Comparison of ENCODE assay signal across 8 cellular contexts in the genomic region with DNA sequence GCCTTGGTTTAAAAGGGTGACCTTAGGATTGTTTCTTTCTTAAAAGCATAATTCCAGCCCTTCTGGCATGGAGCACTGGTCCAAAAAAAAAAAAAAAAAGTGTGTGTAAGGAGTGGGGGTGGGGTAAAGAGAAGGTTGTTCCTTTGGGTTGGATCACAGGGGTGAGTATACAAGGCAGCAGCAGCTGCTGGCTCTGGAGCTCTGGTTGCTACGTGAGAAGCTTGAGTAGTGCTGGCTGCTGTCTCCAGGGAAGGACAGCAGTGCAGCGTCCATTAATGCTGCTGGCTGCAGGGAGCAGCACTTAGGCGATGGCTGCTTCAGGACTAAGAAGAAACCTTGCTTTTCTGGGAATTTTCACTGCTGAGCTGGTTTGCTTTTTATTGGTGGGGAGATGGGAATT. TPM values are rescaled to one million over a fixed set of nuclear protein-coding genes. Genes with fewer than 3 reads are reported as not detected.
A peak's percentile ranks its signal among the peaks of the same experiment; 100 is the strongest.
DNase-seq lines count a peak whose midpoint lies in the region; ATAC-seq, FAIRE-seq and TF ChIP-seq lines count a peak whose summit lies in the region.

No MANE protein-coding gene starts in this region.

- H3K36me3 ChIP-seq in adrenal gland (replicated peaks in 1 of 2): no peaks in the 10 kb centered on the region
- H3K36me3 ChIP-seq in heart right ventricle: peaks cover 0 to 7% (median 0%) of the 10 kb centered on the region in 9 donors

- H3K4me1 ChIP-seq in H9 (ENCODE audit: insufficient read depth, low read length) (peaks cover 4% of the 10 kb centered on the region), adrenal gland (replicated peaks in 1 of 2) (peaks cover 51 to 70% of the 10 kb centered on the region in 2 donors), heart right ventricle (peaks cover 13 to 77% (median 70%) of the 10 kb centered on the region in 9 donors)

- no peak overlapping the region for H2BK5ac ChIP-seq in H9 (ENCODE audit: insufficient read length, low read length)

- no peak overlapping the region for H4K91ac ChIP-seq in H9 (ENCODE audit: insufficient read length, low read depth, low read length)

- no peaks in the 10 kb centered on the region for H3K9me3 ChIP-seq in H9 (ENCODE audit: control insufficient read depth, low read depth, low read length)
- H3K9me3 ChIP-seq in adrenal gland (replicated peaks in 1 of 3): no peaks in the 10 kb centered on the region
- H3K9me3 ChIP-seq in heart right ventricle: no peaks in the 10 kb centered on the region

- H2AK5ac ChIP-seq in H9 (ENCODE audit: insufficient read length, low read length): no peak overlapping the region

- peak in 1 of 2 donors; percentile 89 for TF ChIP-seq POLR2A in adrenal gland (IDR thresholded peaks at IDR 0.05)

- intact Hi-C loops in adrenal gland (cut with DNase I): no loop called here
- intact Hi-C loops in heart right ventricle (cut with DNase I): loop anchor here in 3 of 10 donors (2.0 to 5.0 kb wide), 2 partner anchors 23 to 37 kb away; a partner anchor contains a TSS

- no CpG with 5 or more reads among the region's 3 CpGs for WGBS in H9 (ENCODE audit: extremely low coverage, insufficient read length, low lambda C conversion rate)
- 0 to 2% (median 0%) methylated on average over 3 of the region's 3 CpGs for WGBS in adrenal gland, 4 donors
- WGBS in heart right ventricle, 2 donors: 0 to 1% methylated on average over 3 of the region's 3 CpGs

- H2BK15ac ChIP-seq in H9 (ENCODE audit: low read depth, low read length): no peak overlapping the region

- H3K18ac ChIP-seq in H9 (ENCODE audit: insufficient read length, low read depth, low read length): no peak overlapping the region

- H3K27me3 ChIP-seq in H9 (ENCODE audit: insufficient read depth, low read length): no peaks in the 10 kb centered on the region
- no peaks in the 10 kb centered on the region for H3K27me3 ChIP-seq in adrenal gland
- no peaks in the 10 kb centered on the region for H3K27me3 ChIP-seq in heart right ventricle

- peaks cover 16% of the 10 kb centered on the region for H3K23me2 ChIP-seq in H9 (ENCODE audit: insufficient read length, low read depth, low read length, poor library complexity, severe bottlenecking)

- H2BK12ac ChIP-seq in H9 (ENCODE audit: insufficient read length, low read depth, low read length): no peak overlapping the region

- peak overlapping the region; percentile 97 for H3K4me2 ChIP-seq in H9 (ENCODE audit: insufficient read depth, insufficient read length, low read length)

- H3K4ac ChIP-seq in H9 (ENCODE audit: low read depth, low read length): no peak overlapping the region

- peak overlapping the region; percentile 87 to 99 (median 98) for H3K27ac Mint-ChIP-seq in H9
- peak overlapping the region; percentile 97 for H3K27ac Mint-ChIP-seq in osteocyte (ENCODE audit: unreplicated experiment)

- H4K5ac ChIP-seq in H9 (ENCODE audit: insufficient read length, low read depth, low read length): no peak overlapping the region

- H3T11ph ChIP-seq in H9 (ENCODE audit: low read length): no peak overlapping the region

- peaks cover 2% of the 10 kb centered on the region for H4K20me1 ChIP-seq in H9 (ENCODE audit: control insufficient read depth, insufficient read depth, insufficient read length)

- DNase-seq in Ammon's horn (ENCODE audit: low spot score) (peak; percentile 87), H9 (peak; percentile 82), NCI-H526 (lab: John Stamatoyannopoulos, UW) (peak; percentile 46 to 83), adrenal gland (peak; percentile 74 to 94 (median 86)), heart right ventricle (peak; percentile 71 to 78), osteocyte (ENCODE audit: extremely low spot score, unreplicated experiment) (peak; percentile 90), GM10266 (ENCODE audit: extremely low spot score) (no peak), D721Med (ENCODE audit: insufficient read length, low spot score) (no peak)

- ATAC-seq in heart right ventricle: peak in 7 of 8 donors; percentile 10 to 29 (median 24)

- no peak overlapping the region for H3K56ac ChIP-seq in H9 (ENCODE audit: insufficient read length, low read depth, low read length)

- no peak for FAIRE-seq in D721Med (lab: Jason Lieb, UNC)

- H3K79me2 ChIP-seq in H9 (ENCODE audit: insufficient read depth, low read length): peaks cover 67% of the 10 kb centered on the region

- peaks cover 65 to 69% of the 10 kb centered on the region in 2 experiments for H3K4me1 Mint-ChIP-seq in H9
- peaks cover 68% of the 10 kb centered on the region for H3K4me1 Mint-ChIP-seq in osteocyte (ENCODE audit: unreplicated experiment)

- H3K27me3 Mint-ChIP-seq in H9 (ENCODE audit: low read depth): no peaks in the 10 kb centered on the region
- no peaks in the 10 kb centered on the region for H3K27me3 Mint-ChIP-seq in osteocyte (ENCODE audit: unreplicated experiment)

- H3K9me3 Mint-ChIP-seq in H9: no peaks in the 10 kb centered on the region; a peak in 1 of 5 replicates
- no peaks in the 10 kb centered on the region for H3K9me3 Mint-ChIP-seq in osteocyte (ENCODE audit: unreplicated experiment)

- no peak overlapping the region for H2BK120ac ChIP-seq in H9 (ENCODE audit: low read depth, low read length, poor library complexity, severe bottlenecking)

- H3K27ac ChIP-seq in H9 (ENCODE audit: insufficient read length, low read depth, low read length) (no peak overlapping the region), adrenal gland (peak overlapping the region; percentile 89 to 99 (median 97)), heart right ventricle (peak overlapping the region in 9 of 10 donors; percentile 92 to 99 (median 99))

- no peak overlapping the region for H3K9ac ChIP-seq in H9 (ENCODE audit: extremely low read depth, insufficient read length, low read length)

- no peak overlapping the region for H2AFZ ChIP-seq in H9 (ENCODE audit: low read length)

- H3K4me3 ChIP-seq in adrenal gland (peak overlapping the region in 1 of 4 donors; percentile 97), heart right ventricle (peak overlapping the region; percentile 67 to 97 (median 90))

- H3K4me3 Mint-ChIP-seq in H9 (peak overlapping the region; percentile 99), osteocyte (ENCODE audit: unreplicated experiment) (peak overlapping the region; percentile 95)

- TF ChIP-seq CTCF in H9 (conservative IDR thresholded peaks at IDR 0.05) (no peak; the same call in 2 of the 3 replicates), adrenal gland (IDR thresholded peaks at IDR 0.05) (no peak), heart right ventricle (IDR thresholded peaks at IDR 0.05) (peak in 5 of 9 donors; percentile 10 to 46 (median 44)), osteocyte (IDR thresholded peaks at IDR 0.05) (peak; percentile 30), GM10266 (IDR thresholded peaks at IDR 0.05; ENCODE audit: control insufficient read depth, insufficient read depth, low read depth, missing control alignments) (no peak), D721Med (IDR thresholded peaks at IDR 0.05; ENCODE audit: insufficient read depth, missing control alignments) (no peak)

- no peak overlapping the region for H4K8ac ChIP-seq in H9 (replicated peaks; ENCODE audit: insufficient read length, low read depth, low read length)

- H3K23ac ChIP-seq in H9 (ENCODE audit: insufficient read length, low read depth, low read length): no peak overlapping the region

- H3K79me1 ChIP-seq in H9 (ENCODE audit: insufficient read depth, low read depth, low read length, poor library complexity, severe bottlenecking): no peaks in the 10 kb centered on the region

- H2BK20ac ChIP-seq in H9 (ENCODE audit: low read depth, low read length, poor library complexity, severe bottlenecking): no peak overlapping the region

- H3K36me3 Mint-ChIP-seq in H9 (ENCODE audit: insufficient read depth in 1 of 3, low read depth in 3 of 3): peaks cover 21 to 25% (median 21%) of the 10 kb centered on the region in 3 experiments
- H3K36me3 Mint-ChIP-seq in osteocyte (ENCODE audit: unreplicated experiment): no peaks in the 10 kb centered on the region

- H3K14ac ChIP-seq in H9 (ENCODE audit: insufficient read depth, low read length): no peak overlapping the region

RNA-seq across cellular contexts. Expression of a gene that starts 2.3 kb away (rescaled TPM):
- total RNA-seq in H9 (2021) (185 and 207 TPM in 2 replicates), adrenal gland (100 to 1,000 TPM in 2 of 8 donors, 10 to 100 TPM in 6; 46.5 to 135 (median 88.6) TPM), heart right ventricle (10 to 100 TPM; 45.0 to 64.7 (median 57.5) TPM), osteocyte (154 and 161 TPM in 2 replicates)
- polyA plus RNA-seq in adrenal gland (10 to 100 TPM; 35.3 to 72.5 (median 63.1) TPM), heart right ventricle (10 to 100 TPM; 10.8 to 42.7 TPM)

RNA-seq across cellular contexts. Expression of a gene that starts 36.9 kb away (rescaled TPM):
- total RNA-seq in H9 (2021) (57.0 and 58.4 TPM in 2 replicates), adrenal gland (10 to 100 TPM; 20.1 to 57.3 (median 42.8) TPM), heart right ventricle (10 to 100 TPM; 40.3 to 72.1 (median 52.5) TPM), osteocyte (43.2 and 45.4 TPM in 2 replicates)
- polyA plus RNA-seq in adrenal gland (10 to 100 TPM; 32.9 to 70.2 (median 35.9) TPM), heart right ventricle (10 to 100 TPM; 40.7 to 57.4 TPM)

Comparison
In these comparisons a context has a peak if more than half of its experiments do, and no peak if none do; other contexts are left out.
1. DNase-seq: peak in Ammon's horn (single experiment), H9 (single experiment), NCI-H526 (2 of 2), adrenal gland (7 of 7), heart right ventricle (2 of 2) and osteocyte (single experiment); none in GM10266 (single experiment) and D721Med (single experiment).
2. CTCF ChIP-seq: peak in heart right ventricle (5 of 9) and osteocyte (single experiment); none in H9 (single experiment), adrenal gland (0 of 6), GM10266 (single experiment) and D721Med (single experiment).